26 cellular contexts compared by ENCODE assay signal in genomic region chr7:123773499-123773898, GRCh38.
"Had no signal": no experiment of that assay in that cellular context is flagged by ENCODE, and none has a peak within 500 bp of the region (broad histone marks: within the 10 kb centered on the region; RNA-seq: fewer than 3 reads in every experiment).

No MANE protein-coding gene starts in this region.

- H3K9me3 Mint-ChIP-seq: dendritic cell treated with granulocyte-macrophage colony-stimulating factor and Interleukin-4, amounts not matched to agents 40 ng/mL and 50 ng/mL, for 4 days; endodermal cell; naive thymus-derived CD4-positive, alpha-beta T cell; nephron; neural progenitor cell; stimulated activated naive B cell treated with anti-CD40 and anti-IgM and Interleukin-4, amounts not matched to agents 10 μg/mL and 1 μg/mL and 100 μg/mL, for 72 hours; stimulated activated naive CD8-positive, alpha-beta T cell treated with anti-CD3 and anti-CD28 coated beads, Interleukin-15, Interleukin-2, amounts not matched to agents 100 ng/mL and 50 ng/mL, for 24 hours had no signal

- ATAC-seq: gastrocnemius medialis; left lobe of liver; naive thymus-derived CD4-positive, alpha-beta T cell; right lobe of liver; stimulated activated naive B cell treated with anti-CD40 and anti-IgM and Interleukin-4, amounts not matched to agents 10 μg/mL and 1 μg/mL and 100 μg/mL, for 72 hours had no signal

- H3K36me3 ChIP-seq: colonic mucosa, gastrocnemius medialis, neural progenitor cell, right lobe of liver, thyroid gland, vagina had no signal

- H3K4me3 Mint-ChIP-seq: dendritic cell treated with granulocyte-macrophage colony-stimulating factor and Interleukin-4, amounts not matched to agents 40 ng/mL and 50 ng/mL, for 4 days; endodermal cell; naive thymus-derived CD4-positive, alpha-beta T cell; nephron; neural progenitor cell; stimulated activated naive B cell treated with anti-CD40 and anti-IgM and Interleukin-4, amounts not matched to agents 10 μg/mL and 1 μg/mL and 100 μg/mL, for 72 hours; stimulated activated naive CD8-positive, alpha-beta T cell treated with anti-CD3 and anti-CD28 coated beads, Interleukin-15, Interleukin-2, amounts not matched to agents 100 ng/mL and 50 ng/mL, for 24 hours had no signal

- H3K27me3 Mint-ChIP-seq: progenitor cell of endocrine pancreas had no signal

- H3K9ac ChIP-seq: neural progenitor cell, parathyroid adenoma had no signal

- H3K27ac ChIP-seq: colonic mucosa, gastrocnemius medialis, neural progenitor cell, parathyroid adenoma, right lobe of liver, thyroid gland, vagina had no signal

- H3K4me1 Mint-ChIP-seq: nephron had no signal

- H3K4me3 ChIP-seq: colonic mucosa, gastrocnemius medialis, lung, neural progenitor cell, right lobe of liver, thyroid gland, vagina had no signal

- H3K4me2 ChIP-seq: neural progenitor cell had no signal

- DNase-seq: colonic mucosa; effector CD8-positive, alpha-beta T cell; endodermal cell; erythroblast; gastrocnemius medialis; head of caudate nucleus; kidney; mesenchymal stem cell; midbrain; naive thymus-derived CD4-positive, alpha-beta T cell; right lobe of liver; small intestine; stimulated activated CD4-positive, alpha-beta T cell treated with anti-CD3 and anti-CD28 coated beads, Interleukin-15, amount 100 ng/mL, for 24 hours; stimulated activated CD4-positive, alpha-beta T cell treated with anti-CD3 and anti-CD28 coated beads, Interleukin-2, amount 100 ng/mL, for 48 hours; stimulated activated naive B cell treated with anti-CD40 and anti-IgM and Interleukin-4, amounts not matched to agents 10 μg/mL and 1 μg/mL and 100 μg/mL, for 72 hours; thyroid gland; trophoblast cell had no signal

- H3K27me3 ChIP-seq: colonic mucosa, gastrocnemius medialis, neural progenitor cell, right lobe of liver, thyroid gland, vagina had no signal

- H3K27ac Mint-ChIP-seq: dendritic cell treated with granulocyte-macrophage colony-stimulating factor and Interleukin-4, amounts not matched to agents 40 ng/mL and 50 ng/mL, for 4 days; endodermal cell; naive thymus-derived CD4-positive, alpha-beta T cell; nephron; neural progenitor cell; progenitor cell of endocrine pancreas; stimulated activated naive B cell treated with anti-CD40 and anti-IgM and Interleukin-4, amounts not matched to agents 10 μg/mL and 1 μg/mL and 100 μg/mL, for 72 hours; stimulated activated naive CD8-positive, alpha-beta T cell treated with anti-CD3 and anti-CD28 coated beads, Interleukin-15, Interleukin-2, amounts not matched to agents 100 ng/mL and 50 ng/mL, for 24 hours had no signal

- H3K4me1 ChIP-seq: colonic mucosa, gastrocnemius medialis, neural progenitor cell, parathyroid adenoma, vagina had no signal

- H3K79me2 ChIP-seq: parathyroid adenoma had no signal

- H3K36me3 Mint-ChIP-seq: neural progenitor cell; stimulated activated naive B cell treated with anti-CD40 and anti-IgM and Interleukin-4, amounts not matched to agents 10 μg/mL and 1 μg/mL and 100 μg/mL, for 72 hours had no signal

- H3K9me3 ChIP-seq: colonic mucosa, gastrocnemius medialis, right lobe of liver, thyroid gland, vagina had no signal
